19 cellular contexts compared by ENCODE assay signal in the genomic region with DNA sequence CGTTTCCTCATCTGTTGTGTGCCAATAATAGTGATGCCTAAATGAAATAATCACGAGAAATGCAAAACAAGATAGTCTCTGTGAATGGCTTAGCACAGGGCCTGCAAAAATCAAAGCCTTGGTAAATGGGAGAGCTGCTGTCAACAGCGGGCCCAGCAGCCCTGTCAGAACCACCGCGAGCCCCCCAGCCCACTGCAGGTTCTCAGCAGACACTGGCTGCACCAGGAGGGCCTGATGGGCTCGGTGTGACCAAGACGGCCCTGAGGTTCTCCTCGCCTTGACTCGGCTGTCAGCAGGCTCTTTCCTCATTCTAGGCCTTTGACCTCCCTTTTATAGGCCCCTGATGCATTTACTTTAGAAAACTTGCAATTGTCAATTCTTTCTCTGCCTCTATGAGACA.
DNase-seq lines count a peak whose midpoint lies in the region; ATAC-seq and TF ChIP-seq lines count a peak whose summit lies in the region.
"Had no signal": no experiment of that assay in that cellular context is flagged by ENCODE, and none has a peak within 500 bp of the region (broad histone marks: within the 10 kb centered on the region; RNA-seq: fewer than 3 reads in every experiment).

No MANE protein-coding gene starts in this region.

- DNase-seq in activated effector memory CD4-positive, alpha-beta T cell treated with anti-CD3 and anti-CD28 coated beads, Interleukin-2, amount 50 U/mL, for 16 hours, result peak; percentile 52
- no peak for DNase-seq in activated effector memory CD4-positive, alpha-beta T cell treated with Interleukin-2 at 50 U/mL for 16 hours
- DNase-seq in naive thymus-derived CD4-positive, alpha-beta T cell, result no peak
- DNase-seq in neuronal stem cell (ENCODE audit: low spot score) (no peak), SHP77 (lab: John Stamatoyannopoulos, UW) (no peak), heart left ventricle (no peak), NCI-H2081 (lab: John Stamatoyannopoulos, UW) (no peak)
- DNase-seq: ACHN; BE2C; C1 segment of cervical spinal cord; CD4-positive, CD25-positive, alpha-beta regulatory T cell; CD8-positive, alpha-beta memory T cell; COR-L47; DMS 273 treated with DMSO at 0.1 percent for 48 hours; DMS53; DND-41; EL; GM23248 had no signal

- no peak for TF ChIP-seq POLR2A in heart left ventricle (IDR thresholded peaks at IDR 0.05)

- no peak overlapping the region for H3K4me2 ChIP-seq in neuronal stem cell (ENCODE audit: insufficient read depth, low read length, poor library complexity, severe bottlenecking)

- no peak overlapping the region for H3K9ac ChIP-seq in neuronal stem cell (ENCODE audit: low read depth, low read length, poor library complexity)
- H3K9ac ChIP-seq: GM23248 had no signal

- peak overlapping the region in 8 of 9 donors; percentile 60 to 93 (median 72) for H3K27ac Mint-ChIP-seq in naive thymus-derived CD4-positive, alpha-beta T cell
- H3K27ac Mint-ChIP-seq: CD4-positive, CD25-positive, alpha-beta regulatory T cell had no signal

- no peak overlapping the region for H2AK5ac ChIP-seq in neuronal stem cell (ENCODE audit: low read depth, low read length)

- H3K27ac ChIP-seq in naive thymus-derived CD4-positive, alpha-beta T cell (ENCODE audit: low read depth, low read length), result no peak overlapping the region
- H3K27ac ChIP-seq in neuronal stem cell (replicated peaks; ENCODE audit: low read length) (no peak overlapping the region), heart left ventricle (no peak overlapping the region)
- H3K27ac ChIP-seq: GM23248 had no signal

- H3K14ac ChIP-seq in neuronal stem cell (ENCODE audit: low read length), result no peak overlapping the region

- peaks cover 0 to 19% of the 10 kb centered on the region in 2 donors for H3K4me1 ChIP-seq in naive thymus-derived CD4-positive, alpha-beta T cell (ENCODE audit: control insufficient read depth in 2 of 2, insufficient read depth in 2 of 2, low read length in 2 of 2)
- H3K4me1 ChIP-seq in neuronal stem cell (ENCODE audit: control insufficient read depth in 2 of 2, insufficient read depth in 1 of 2, low read depth in 1 of 2, low read length in 2 of 2) (peaks cover 0 to 3% of the 10 kb centered on the region in 2 donors), heart left ventricle (no peaks in the 10 kb centered on the region)
- H3K4me1 ChIP-seq: BE2C, HAP-1 had no signal

- intact Hi-C loops in naive thymus-derived CD4-positive, alpha-beta T cell (cut with micrococcal nuclease), result loop anchor here in 1 of 2 donors (2.0 kb wide), 1 partner anchor 15 kb away; no protein-coding TSS in a partner anchor
- intact Hi-C loops in heart left ventricle (cut with DNase I), result no loop called here

- no peak overlapping the region for H4K8ac ChIP-seq in neuronal stem cell (ENCODE audit: low read depth, low read length)

- peaks cover 6 to 91% (median 77%) of the 10 kb centered on the region in 7 donors for H3K4me1 Mint-ChIP-seq in naive thymus-derived CD4-positive, alpha-beta T cell

- peaks cover 10 to 40% (median 13%) of the 10 kb centered on the region in 5 donors for H3K36me3 Mint-ChIP-seq in naive thymus-derived CD4-positive, alpha-beta T cell
- H3K36me3 Mint-ChIP-seq: CD8-positive, alpha-beta memory T cell had no signal

- H3K36me3 ChIP-seq in naive thymus-derived CD4-positive, alpha-beta T cell (ENCODE audit: control insufficient read depth in 2 of 3, insufficient read depth in 3 of 3, low read length in 3 of 3), result no peaks in the 10 kb centered on the region
- no peaks in the 10 kb centered on the region for H3K36me3 ChIP-seq in neuronal stem cell (replicated peaks in 1 of 2; ENCODE audit: control insufficient read depth in 2 of 2, insufficient read depth in 2 of 2, low read length in 2 of 2)
- H3K36me3 ChIP-seq in heart left ventricle, result no peaks in the 10 kb centered on the region
- H3K36me3 ChIP-seq: BE2C, HAP-1 had no signal

- H3K4me3 ChIP-seq in naive thymus-derived CD4-positive, alpha-beta T cell (ENCODE audit: low read length), result no peak overlapping the region
- H3K4me3 ChIP-seq in neuronal stem cell (ENCODE audit: low read length in 2 of 2) (no peak overlapping the region), heart left ventricle (no peak overlapping the region)
- H3K4me3 ChIP-seq: GM23248, HAP-1 had no signal

- POLR2A ChIA-PET in naive thymus-derived CD4-positive, alpha-beta T cell (lab: Charles Lee), result interaction anchor here (0.6 to 3.4 kb wide), 6 partner anchors 10 to 91 kb away, joined by 3 to 13 read pairs (median 4); a partner anchor contains a TSS

- CTCF ChIA-PET in naive thymus-derived CD4-positive, alpha-beta T cell (lab: Charles Lee), result interaction anchor here (0.6 to 1.7 kb wide), 4 partner anchors 12 to 39 kb away, joined by 4 to 9 read pairs (median 6); no protein-coding TSS in a partner anchor

- peaks cover 0 to 11% (median 0%) of the 10 kb centered on the region in 11 donors for H3K9me3 Mint-ChIP-seq in naive thymus-derived CD4-positive, alpha-beta T cell

- peak overlapping the region; percentile 21 for H2AFZ ChIP-seq in neuronal stem cell (ENCODE audit: low read length)
- H2AFZ ChIP-seq: GM23248 had no signal

- H2BK5ac ChIP-seq in neuronal stem cell (ENCODE audit: low read length), result no peak overlapping the region

- H2BK12ac ChIP-seq in neuronal stem cell (ENCODE audit: low read length), result no peak overlapping the region

- ATAC-seq in naive thymus-derived CD4-positive, alpha-beta T cell, result no peak
- no peak for ATAC-seq in heart left ventricle

- no peaks in the 10 kb centered on the region for H3K9me3 ChIP-seq in naive thymus-derived CD4-positive, alpha-beta T cell (ENCODE audit: control insufficient read depth in 2 of 3, low read length in 3 of 3)
- H3K9me3 ChIP-seq in neuronal stem cell (replicated peaks in 1 of 2; ENCODE audit: control insufficient read depth in 2 of 2, insufficient read depth in 1 of 2, low read depth in 1 of 2, low read length in 2 of 2) (peaks cover 0 to 2% of the 10 kb centered on the region in 2 donors), heart left ventricle (peaks cover 0 to 9% (median 0%) of the 10 kb centered on the region in 12 donors)
- H3K9me3 ChIP-seq: BE2C, HAP-1 had no signal

- H2BK120ac ChIP-seq in neuronal stem cell (ENCODE audit: low read depth, low read length), result no peak overlapping the region

- H3K23ac ChIP-seq in neuronal stem cell (ENCODE audit: low read depth, low read length, poor library complexity), result no peak overlapping the region

- WGBS in neuronal stem cell (ENCODE audit: extremely low coverage in 2 of 2, insufficient read length in 2 of 2, insufficient replicate concordance in 1 of 2), 2 donors, result no CpG with 5 or more reads among the region's 9 CpGs
- 82 to 94% (median 86%) methylated on average over 9 of the region's 9 CpGs for WGBS in heart left ventricle, 4 donors

- no peak for TF ChIP-seq CTCF in heart left ventricle (IDR thresholded peaks at IDR 0.05)

- H3K79me1 ChIP-seq in neuronal stem cell (ENCODE audit: low read depth, low read length), result no peaks in the 10 kb centered on the region

- peak overlapping the region in 2 of 10 donors; percentile 34 to 61 for H3K4me3 Mint-ChIP-seq in naive thymus-derived CD4-positive, alpha-beta T cell
- H3K4me3 Mint-ChIP-seq: CD4-positive, CD25-positive, alpha-beta regulatory T cell; CD8-positive, alpha-beta memory T cell had no signal

- no peak overlapping the region for H2BK15ac ChIP-seq in neuronal stem cell (ENCODE audit: low read length)

- H3K27me3 ChIP-seq in naive thymus-derived CD4-positive, alpha-beta T cell (ENCODE audit: control insufficient read depth in 2 of 2, insufficient read depth in 2 of 2, low read length in 2 of 2), result no peaks in the 10 kb centered on the region
- H3K27me3 ChIP-seq in neuronal stem cell (ENCODE audit: control insufficient read depth in 3 of 3, insufficient read depth in 3 of 3, low read depth in 1 of 3, low read length in 3 of 3) (no peaks in the 10 kb centered on the region), heart left ventricle (no peaks in the 10 kb centered on the region)
- H3K27me3 ChIP-seq: BE2C had no signal

- no peak overlapping the region for H3K18ac ChIP-seq in neuronal stem cell (ENCODE audit: low read length)

- H4K91ac ChIP-seq in neuronal stem cell (ENCODE audit: low read depth, low read length, poor library complexity), result no peak overlapping the region

- H3K27me3 Mint-ChIP-seq in naive thymus-derived CD4-positive, alpha-beta T cell, result no peaks in the 10 kb centered on the region

- H3K4ac ChIP-seq in neuronal stem cell (ENCODE audit: low read length), result no peak overlapping the region
